1 cellular context compared by ENCODE assay signal in genomic region chr20:53865905-53866786, GRCh38.
A peak's percentile ranks its signal among the peaks of the same experiment; 100 is the strongest.
TF ChIP-seq lines count a peak whose summit lies in the region.

No MANE protein-coding gene starts in this region.

TF ChIP-seq in GM12878, 131 proteins besides CTCF, POLR2A, EP300 and RAD21 (continued from another document):
- TF ChIP-seq REST (IDR thresholded peaks at IDR 0.05; ENCODE audit: low read depth, low read length) (no peak), ETV6 (conservative IDR thresholded peaks at IDR 0.05 in 1 of 2, IDR thresholded peaks at IDR 0.05 in 1 of 2; ENCODE audit: borderline replicate concordance in 1 of 2, low read depth in 1 of 2) (peak in 1 of 2 experiments; percentile 100; a peak in 2 of 4 replicates), POLR2AphosphoS5 (IDR thresholded peaks at IDR 0.05; ENCODE audit: low read length) (0 out of 2 replicates have a peak, but pooled peaks have one; percentile 22), CHD4 (IDR thresholded peaks at IDR 0.05) (no peak), NFIC (IDR thresholded peaks at IDR 0.05; ENCODE audit: low read depth, low read length) (no peak), SUZ12 (IDR thresholded peaks at IDR 0.05; ENCODE audit: unreplicated experiment) (no peak), IRF4 (IDR thresholded peaks at IDR 0.05; ENCODE audit: low read depth, low read length) (no peak), SPI1 (IDR thresholded peaks at IDR 0.05; ENCODE audit: borderline replicate concordance, insufficient read depth, low read depth, low read length) (0 out of 2 replicates have a peak, but pooled peaks have one; percentile 7), CBFB (IDR thresholded peaks at IDR 0.05; ENCODE audit: low read depth) (no peak), RUNX3 (IDR thresholded peaks at IDR 0.05; ENCODE audit: low read length) (peak; percentile 10; the same call in 1 of the 2 replicates), MEF2A (IDR thresholded peaks at IDR 0.05; ENCODE audit: insufficient read depth, low read depth, low read length) (no peak), HSF1 (IDR thresholded peaks at IDR 0.05; ENCODE audit: low read depth, low read length) (no peak), RCOR1 (conservative IDR thresholded peaks at IDR 0.05; ENCODE audit: low read depth, low read length) (no peak)
